In the genomic region with DNA sequence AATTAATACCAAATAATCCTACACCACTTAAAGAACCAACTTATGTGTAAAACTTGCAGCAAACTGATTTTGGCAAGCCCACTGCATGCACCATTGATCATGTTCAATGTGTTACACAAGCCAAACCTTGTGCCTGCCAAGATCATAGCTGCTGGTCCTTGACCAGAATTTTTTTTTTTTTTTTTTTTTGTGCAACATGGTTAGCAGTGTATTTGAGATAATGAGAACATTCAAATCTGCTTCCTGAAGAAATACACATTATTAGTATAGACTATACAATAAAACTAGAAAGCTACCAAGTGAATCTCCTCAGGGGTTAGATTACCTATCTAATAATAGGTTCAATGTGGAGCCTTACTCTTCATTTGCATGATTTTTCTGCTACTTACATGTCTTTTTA, we compare ENCODE assay signal across 16 cellular contexts.
DNase-seq lines count a peak whose midpoint lies in the region; ATAC-seq and TF ChIP-seq lines count a peak whose summit lies in the region.
"Had no signal": no experiment of that assay in that cellular context is flagged by ENCODE, and none has a peak within 500 bp of the region (broad histone marks: within the 10 kb centered on the region; RNA-seq: fewer than 3 reads in every experiment).

No MANE protein-coding gene starts in this region.

- no peak overlapping the region for H3K4me3 ChIP-seq in GM12865 (ENCODE audit: low read depth, low read length)
- no peak overlapping the region for H3K4me3 ChIP-seq in astrocyte of the cerebellum (ENCODE audit: low read depth, low read length)

- in situ Hi-C loops in astrocyte of the cerebellum (cut with HindIII; ENCODE audit: low sequenced_read_pairs), result no loop called here

- intact Hi-C loops in activated T-helper 1 cell treated with anti-CD3 and anti-CD28 coated beads, Interleukin-12 subunit alpha, Interleukin-12 subunit beta, Interleukin-2, Interleukin-4 antibody, amounts not matched to agents 30 ng/mL and 10 ng/mL and 1 ng/mL, durations not matched to agents 14 hours and 24 hours and 36 hours (cut with micrococcal nuclease), result no loop called here
- intact Hi-C loops in MCF 10A (cut with micrococcal nuclease), result no loop called here

- no TSS peak for BruUV-seq in MCF 10A (replicated peaks; lab: Mats Ljungman, UMichigan)

- CTCF ChIA-PET in MCF 10A (lab: Yijun Ruan, JAX), result interaction anchor here (0.8 kb wide), 1 partner anchor 292 kb away, joined by 4 read pairs; no protein-coding TSS in a partner anchor

- no peaks in the 10 kb centered on the region for H3K4me1 Mint-ChIP-seq in activated T-helper 1 cell treated with anti-CD3 and anti-CD28 coated beads, Interleukin-12 subunit alpha, Interleukin-12 subunit beta, Interleukin-2, Interleukin-4 antibody, amounts not matched to agents 30 ng/mL and 10 ng/mL and 1 ng/mL, durations not matched to agents 14 hours and 24 hours and 36 hours (ENCODE audit: low read depth)
- H3K4me1 Mint-ChIP-seq in MCF 10A (ENCODE audit: insufficient read depth, unreplicated experiment), result no peaks in the 10 kb centered on the region
- H3K4me1 Mint-ChIP-seq: nephron; stimulated activated effector memory CD8-positive, alpha-beta T cell treated with anti-CD3 and anti-CD28 coated beads, Interleukin-12 subunit alpha, Interleukin-12 subunit beta, amount 100 ng/mL, for 72 hours had no signal

- H3K27me3 Mint-ChIP-seq in activated T-helper 1 cell treated with anti-CD3 and anti-CD28 coated beads, Interleukin-12 subunit alpha, Interleukin-12 subunit beta, Interleukin-2, Interleukin-4 antibody, amounts not matched to agents 30 ng/mL and 10 ng/mL and 1 ng/mL, durations not matched to agents 14 hours and 24 hours and 36 hours (ENCODE audit: insufficient read depth), result no peaks in the 10 kb centered on the region
- no peaks in the 10 kb centered on the region for H3K27me3 Mint-ChIP-seq in MCF 10A (ENCODE audit: insufficient read depth, unreplicated experiment)
- H3K27me3 Mint-ChIP-seq: effector memory CD8-positive, alpha-beta T cell had no signal

- no peak for TF ChIP-seq CTCF in GM12865 (IDR thresholded peaks at IDR 0.05; ENCODE audit: insufficient read depth, low read depth, low read length, missing control alignments)
- no peak for TF ChIP-seq CTCF in astrocyte of the cerebellum (IDR thresholded peaks at IDR 0.05; ENCODE audit: low read depth, low read length, missing control alignments)
- TF ChIP-seq CTCF in MCF 10A (IDR thresholded peaks at IDR 0.05; ENCODE audit: unreplicated experiment), result no peak

- H3K9me3 Mint-ChIP-seq in activated T-helper 1 cell treated with anti-CD3 and anti-CD28 coated beads, Interleukin-12 subunit alpha, Interleukin-12 subunit beta, Interleukin-2, Interleukin-4 antibody, amounts not matched to agents 30 ng/mL and 10 ng/mL and 1 ng/mL, durations not matched to agents 14 hours and 24 hours and 36 hours, result no peaks in the 10 kb centered on the region
- H3K9me3 Mint-ChIP-seq in MCF 10A (ENCODE audit: unreplicated experiment), result no peaks in the 10 kb centered on the region
- H3K9me3 Mint-ChIP-seq: effector memory CD8-positive, alpha-beta T cell; nephron; stimulated activated effector memory CD8-positive, alpha-beta T cell treated with anti-CD3 and anti-CD28 coated beads, Interleukin-12 subunit alpha, Interleukin-12 subunit beta, amount 100 ng/mL, for 72 hours had no signal

- H3K36me3 Mint-ChIP-seq in activated T-helper 1 cell treated with anti-CD3 and anti-CD28 coated beads, Interleukin-12 subunit alpha, Interleukin-12 subunit beta, Interleukin-2, Interleukin-4 antibody, amounts not matched to agents 30 ng/mL and 10 ng/mL and 1 ng/mL, durations not matched to agents 14 hours and 24 hours and 36 hours (ENCODE audit: low read depth), result no peaks in the 10 kb centered on the region
- H3K36me3 Mint-ChIP-seq in MCF 10A (ENCODE audit: insufficient read depth, unreplicated experiment), result no peaks in the 10 kb centered on the region
- H3K36me3 Mint-ChIP-seq: stimulated activated effector memory CD8-positive, alpha-beta T cell treated with anti-CD3 and anti-CD28 coated beads, Interleukin-12 subunit alpha, Interleukin-12 subunit beta, amount 100 ng/mL, for 72 hours had no signal

- peak; percentile 50 for ATAC-seq in GM19467 (IDR thresholded peaks at IDR 0.05; ENCODE audit: unreplicated experiment)
- peak; percentile 45 for ATAC-seq in HG03378 (IDR thresholded peaks at IDR 0.05; ENCODE audit: unreplicated experiment)
- ATAC-seq in HG03280 (IDR thresholded peaks at IDR 0.05; ENCODE audit: unreplicated experiment), result no peak
- ATAC-seq: effector memory CD8-positive, alpha-beta T cell; Panc1; right cardiac atrium; stimulated activated effector memory CD8-positive, alpha-beta T cell treated with anti-CD3 and anti-CD28 coated beads, Interleukin-12 subunit alpha, Interleukin-12 subunit beta, amount 100 ng/mL, for 72 hours had no signal

- no peak overlapping the region for H3K27ac Mint-ChIP-seq in activated T-helper 1 cell treated with anti-CD3 and anti-CD28 coated beads, Interleukin-12 subunit alpha, Interleukin-12 subunit beta, Interleukin-2, Interleukin-4 antibody, amounts not matched to agents 30 ng/mL and 10 ng/mL and 1 ng/mL, durations not matched to agents 14 hours and 24 hours and 36 hours
- H3K27ac Mint-ChIP-seq in MCF 10A (ENCODE audit: low read depth, unreplicated experiment), result no peak overlapping the region
- H3K27ac Mint-ChIP-seq: effector memory CD8-positive, alpha-beta T cell; nephron; stimulated activated effector memory CD8-positive, alpha-beta T cell treated with anti-CD3 and anti-CD28 coated beads, Interleukin-12 subunit alpha, Interleukin-12 subunit beta, amount 100 ng/mL, for 72 hours had no signal

- H3K4me3 Mint-ChIP-seq in activated T-helper 1 cell treated with anti-CD3 and anti-CD28 coated beads, Interleukin-12 subunit alpha, Interleukin-12 subunit beta, Interleukin-2, Interleukin-4 antibody, amounts not matched to agents 30 ng/mL and 10 ng/mL and 1 ng/mL, durations not matched to agents 14 hours and 24 hours and 36 hours, result no peak overlapping the region
- H3K4me3 Mint-ChIP-seq in MCF 10A (ENCODE audit: unreplicated experiment), result no peak overlapping the region
- H3K4me3 Mint-ChIP-seq: effector memory CD8-positive, alpha-beta T cell; nephron; stimulated activated effector memory CD8-positive, alpha-beta T cell treated with anti-CD3 and anti-CD28 coated beads, Interleukin-12 subunit alpha, Interleukin-12 subunit beta, amount 100 ng/mL, for 72 hours had no signal

- POLR2A ChIA-PET in MCF 10A (lab: Yijun Ruan, JAX), result no interaction called here

- DNase-seq in GM12865 (ENCODE audit: low read depth) (peak; percentile 40), astrocyte of the cerebellum (ENCODE audit: low read depth) (peak; percentile 32), SW 1271 (lab: John Stamatoyannopoulos, UW) (no peak), MCF 10A (ENCODE audit: unreplicated experiment) (no peak)
- no peak for DNase-seq in activated T-helper 1 cell treated with anti-CD3 and anti-CD28 coated beads, Interleukin-12 subunit alpha, Interleukin-12 subunit beta, Interleukin-2, Interleukin-4 antibody, amounts not matched to agents 30 ng/mL and 10 ng/mL and 1 ng/mL, durations not matched to agents 14 hours and 24 hours and 36 hours (ENCODE audit: low spot score)
- DNase-seq: activated CD4-positive, alpha-beta T cell treated with anti-CD3 and anti-CD28 coated beads, Interleukin-2, amount 50 U/mL, for 1 hour; activated gamma-delta T cell; effector memory CD8-positive, alpha-beta T cell; right cardiac atrium; stimulated activated CD4-positive, alpha-beta T cell treated with anti-CD3 and anti-CD28 coated beads, Interleukin-4, amount 100 ng/mL, for 1 hour had no signal

Comparison
In these comparisons a context has a peak if more than half of its experiments do, and no peak if none do; other contexts are left out.
1. DNase-seq: peak in GM12865 (single experiment) and astrocyte of the cerebellum (single experiment); none in activated T-helper 1 cell treated with anti-CD3 and anti-CD28 coated beads, Interleukin-12 subunit alpha, Interleukin-12 subunit beta, Interleukin-2, Interleukin-4 antibody, amounts not matched to agents 30 ng/mL and 10 ng/mL and 1 ng/mL, durations not matched to agents 14 hours and 24 hours and 36 hours (single experiment), SW 1271 (0 of 2) and MCF 10A (single experiment).